In the genomic region with DNA sequence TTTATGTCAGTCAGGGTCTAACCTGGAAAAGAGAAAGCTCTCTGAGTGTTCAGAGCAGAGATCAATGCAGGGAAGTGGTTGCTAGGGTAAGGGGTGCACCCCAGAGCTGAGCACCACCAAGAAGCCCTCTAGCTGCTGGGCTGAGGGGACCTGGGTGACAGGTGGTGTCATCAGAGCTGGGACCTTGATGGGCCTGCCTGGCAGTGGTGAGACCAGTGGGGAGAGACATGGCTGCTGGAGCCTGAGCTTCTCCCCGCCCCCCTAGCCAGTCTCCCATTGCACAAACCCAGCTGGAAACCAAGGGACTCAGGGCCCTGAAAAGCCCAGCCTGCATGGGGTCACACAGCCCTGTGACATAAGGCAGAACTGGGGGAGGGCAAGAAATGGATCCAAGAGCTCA, we compare ENCODE assay signal across 14 cellular contexts. TPM values are rescaled to one million over a fixed set of nuclear protein-coding genes. Genes with fewer than 3 reads are reported as not detected.
DNase-seq lines count a peak whose midpoint lies in the region; ATAC-seq, FAIRE-seq and TF ChIP-seq lines count a peak whose summit lies in the region.
"Had no signal": no experiment of that assay in that cellular context is flagged by ENCODE, and none has a peak within 500 bp of the region (broad histone marks: within the 10 kb centered on the region; RNA-seq: fewer than 3 reads in every experiment).

No MANE protein-coding gene starts in this region.

- no peak for FAIRE-seq in frontal cortex (lab: Jason Lieb, UNC)
- FAIRE-seq: H1 had no signal

- no peak overlapping the region for H3K4me3 ChIP-seq in ACC112 (ENCODE audit: low read depth, low read length)
- no peak overlapping the region for H3K4me3 ChIP-seq in hepatocyte
- H3K4me3 ChIP-seq: BLaER1, body of pancreas, testis had no signal

- H3K4me2 ChIP-seq in hepatocyte = no peak overlapping the region
- H3K4me2 ChIP-seq: BLaER1 had no signal

- no peak for TF ChIP-seq CTCF in HFFc6 (IDR thresholded peaks at IDR 0.05)
- TF ChIP-seq CTCF in hepatocyte (IDR thresholded peaks at IDR 0.05; ENCODE audit: poor library complexity) = no peak

- no peaks in the 10 kb centered on the region for H3K9me3 ChIP-seq in hepatocyte (ENCODE audit: low read depth)
- H3K9me3 ChIP-seq: BLaER1, body of pancreas, testis had no signal

- H3K9me2 ChIP-seq in hepatocyte (replicated peaks; ENCODE audit: insufficient read depth) = no peaks in the 10 kb centered on the region

- H3K27ac ChIP-seq in ACC112 (ENCODE audit: low read depth, low read length) (peak overlapping the region; percentile 56; the same call in 1 of the 2 replicates), hepatocyte (peak overlapping the region; percentile 89)
- H3K27ac ChIP-seq: BLaER1, body of pancreas, parathyroid adenoma, testis had no signal

- H3K4me1 Mint-ChIP-seq in HFFc6 (ENCODE audit: low read depth) = peaks cover 88% of the 10 kb centered on the region
- H3K4me1 Mint-ChIP-seq in activated T-cell treated with anti-CD3 and anti-CD28 coated beads, Interleukin-2, amount 50 U/mL, for 4 hours (ENCODE audit: low read depth) = peaks cover 46% of the 10 kb centered on the region

- no peaks in the 10 kb centered on the region for H3K79me2 ChIP-seq in ACC112 (ENCODE audit: control insufficient read depth, insufficient read depth, low read length, unreplicated experiment)
- H3K79me2 ChIP-seq in hepatocyte = no peaks in the 10 kb centered on the region
- H3K79me2 ChIP-seq: parathyroid adenoma had no signal

- no peaks in the 10 kb centered on the region for H3K27me3 Mint-ChIP-seq in HFFc6 (ENCODE audit: insufficient read depth)
- H3K27me3 Mint-ChIP-seq in activated T-cell treated with anti-CD3 and anti-CD28 coated beads, Interleukin-2, amount 50 U/mL, for 4 hours (ENCODE audit: low read depth) = no peaks in the 10 kb centered on the region

- no peak overlapping the region for H2AFZ ChIP-seq in ACC112 (ENCODE audit: low read length, unreplicated experiment)
- H2AFZ ChIP-seq in hepatocyte = no peak overlapping the region
- H2AFZ ChIP-seq: parathyroid adenoma had no signal

- H3K27me3 ChIP-seq in ACC112 (ENCODE audit: insufficient read depth, low read length) (no peaks in the 10 kb centered on the region), hepatocyte (no peaks in the 10 kb centered on the region)
- H3K27me3 ChIP-seq: BLaER1, body of pancreas, testis had no signal

- H3K4me1 ChIP-seq in ACC112 (ENCODE audit: control insufficient read depth, insufficient read depth, low read length, unreplicated experiment) = peaks cover 31% of the 10 kb centered on the region
- peaks cover 13% of the 10 kb centered on the region for H3K4me1 ChIP-seq in hepatocyte (ENCODE audit: insufficient read depth)
- H3K4me1 ChIP-seq: BLaER1, testis had no signal

- peak; percentile 40 to 49 for ATAC-seq in activated T-cell treated with anti-CD3 and anti-CD28 coated beads, Interleukin-2, amount 50 U/mL, for 4 hours
- no peak for ATAC-seq in HG03196 (IDR thresholded peaks at IDR 0.05; ENCODE audit: unreplicated experiment)
- ATAC-seq: body of pancreas had no signal

- no peaks in the 10 kb centered on the region; the same call in 1 of the 2 replicates for H3K36me3 Mint-ChIP-seq in HFFc6 (ENCODE audit: low read depth)
- H3K36me3 Mint-ChIP-seq in activated T-cell treated with anti-CD3 and anti-CD28 coated beads, Interleukin-2, amount 50 U/mL, for 4 hours (ENCODE audit: insufficient read depth) = no peaks in the 10 kb centered on the region

- no peaks in the 10 kb centered on the region for H4K20me1 ChIP-seq in hepatocyte (ENCODE audit: insufficient read depth, poor library complexity, severe bottlenecking)
- H4K20me1 ChIP-seq: BLaER1 had no signal

- DNase-seq in HFFc6 = no peak
- DNase-seq in activated T-cell treated with anti-CD3 and anti-CD28 coated beads, Interleukin-2, amount 50 U/mL, for 4 hours = no peak
- no peak for DNase-seq in hepatocyte (ENCODE audit: low spot score)
- no peak for DNase-seq in SKM-1 (lab: John Stamatoyannopoulos, UW; ENCODE audit: unreplicated experiment)
- no peak for DNase-seq in NCI-H2029 treated with DMSO at 0.1 percent for 48 hours (lab: John Stamatoyannopoulos, UW)
- no peak for DNase-seq in frontal cortex (ENCODE audit: low spot score in 2 of 2)
- DNase-seq: body of pancreas, erythroblast, testis had no signal

- peak overlapping the region; percentile 92 for H3K27ac Mint-ChIP-seq in HFFc6

- H3K36me3 ChIP-seq in ACC112 (ENCODE audit: insufficient read depth, low read length) = no peaks in the 10 kb centered on the region
- H3K36me3 ChIP-seq in hepatocyte (replicated peaks; ENCODE audit: insufficient read depth, low read depth) = no peaks in the 10 kb centered on the region
- H3K36me3 ChIP-seq: BLaER1 had no signal

- no peaks in the 10 kb centered on the region for H3K9me3 Mint-ChIP-seq in HFFc6
- no peaks in the 10 kb centered on the region for H3K9me3 Mint-ChIP-seq in activated T-cell treated with anti-CD3 and anti-CD28 coated beads, Interleukin-2, amount 50 U/mL, for 4 hours

- 100% methylated on average over 1 of the region's 1 CpG for WGBS in hepatocyte (ENCODE audit: low lambda C conversion rate, missing lambda C conversion rate)

- H3K4me3 Mint-ChIP-seq in HFFc6 = peak overlapping the region; percentile 67
- peak overlapping the region; percentile 3 for H3K4me3 Mint-ChIP-seq in activated T-cell treated with anti-CD3 and anti-CD28 coated beads, Interleukin-2, amount 50 U/mL, for 4 hours

RNA-seq across cellular contexts. Expression of a gene that starts 49.1 kb away (rescaled TPM):
- total RNA-seq in HFFc6 (2021; fragmentation: NEBNext Ultra II Directional; extraction: Animal tissue kit (Norgen Biotek cat#: 25700)) = 10 to 100 TPM; 49.7 to 68.8 (median 63.2) TPM
- 10 to 100 TPM; 59.0 to 85.4 (median 81.8) TPM for total RNA-seq in activated T-cell treated with anti-CD3 and anti-CD28 coated beads, Interleukin-2, amount 50 U/mL, for 4 hours
- total RNA-seq in hepatocyte = 18.0 and 19.1 TPM in 2 replicates
- polyA plus RNA-seq in hepatocyte = 11.4 and 13.7 TPM in 2 replicates
- total RNA-seq in frontal cortex = 4.5 TPM
